In genomic region chr6:16761469-16762264, GRCh38 we compare ENCODE assay signal across 8 cellular contexts. TPM values are rescaled to one million over a fixed set of nuclear protein-coding genes. Genes with fewer than 3 reads are reported as not detected.
DNase-seq lines count a peak whose midpoint lies in the region; ATAC-seq and TF ChIP-seq lines count a peak whose summit lies in the region.

No MANE protein-coding gene starts in this region.

- DNase-seq in BE2C (peak; percentile 87), NOMO-1 treated with DMSO at 0.1 percent for 48 hours (lab: John Stamatoyannopoulos, UW; ENCODE audit: unreplicated experiment) (peak; percentile 87), activated T-cell treated with anti-CD3 and anti-CD28 coated beads for 4 hours (peak; percentile 73), epithelial cell of proximal tubule (ENCODE audit: low read depth) (no peak)
- DNase-seq in stimulated activated CD8-positive, alpha-beta memory T cell treated with anti-CD3 and anti-CD28 coated beads, Interleukin-4, amount 100 ng/mL, for 48 hours, result peak; percentile 87

- H3K9me3 ChIP-seq in BE2C (no peaks in the 10 kb centered on the region), mucosa of stomach (ENCODE audit: control insufficient read depth, low read length) (no peaks in the 10 kb centered on the region)

- H3K9ac ChIP-seq in mucosa of stomach (ENCODE audit: low read length), result peak overlapping the region; percentile 93

- TF ChIP-seq CTCF in BE2C (IDR thresholded peaks at IDR 0.05; ENCODE audit: low read depth, low read length) (peak; percentile 6; the same call in 1 of the 2 replicates), epithelial cell of proximal tubule (conservative IDR thresholded peaks at IDR 0.05; ENCODE audit: low read depth, low read length) (peak; percentile 12)

- H3K36me3 ChIP-seq in BE2C (no peaks in the 10 kb centered on the region), mucosa of stomach (ENCODE audit: control insufficient read depth, insufficient read depth, low read length) (no peaks in the 10 kb centered on the region)

- H3K27me3 ChIP-seq in BE2C, result no peaks in the 10 kb centered on the region
- no peaks in the 10 kb centered on the region for H3K27me3 ChIP-seq in mucosa of stomach (ENCODE audit: control insufficient read depth, insufficient read depth, low read length)

- H3K4me3 ChIP-seq in BE2C (ENCODE audit: low read depth, low read length) (peak overlapping the region; percentile 79), epithelial cell of proximal tubule (ENCODE audit: low read depth, low read length) (peak overlapping the region; percentile 62), mucosa of stomach (ENCODE audit: low read length) (peak overlapping the region; percentile 60)

- peak; percentile 43 for ATAC-seq in GM19023 (IDR thresholded peaks at IDR 0.05; ENCODE audit: unreplicated experiment)
- peak; percentile 55 for ATAC-seq in HG03175 (IDR thresholded peaks at IDR 0.05; ENCODE audit: unreplicated experiment)

- H3K4me1 ChIP-seq in BE2C (peaks cover 18% of the 10 kb centered on the region), mucosa of stomach (ENCODE audit: control insufficient read depth, insufficient read depth, low read length) (peaks cover 9% of the 10 kb centered on the region)

RNA-seq across cellular contexts. Expression of gene ATXN1, which starts 0.4 kb away (rescaled TPM):
- polyA plus RNA-seq in BE2C (2012; ENCODE audit: insufficient read depth, insufficient read length, low read depth), result 2.3 TPM
- total RNA-seq in epithelial cell of proximal tubule, result 6.1 and 10.4 TPM in 2 replicates
